Comparison of ENCODE assay signal across 31 cellular contexts in genomic region chr10:127337801-127338200, GRCh38.
DNase-seq lines count a peak whose midpoint lies in the region; ATAC-seq and TF ChIP-seq lines count a peak whose summit lies in the region.
"Had no signal": no experiment of that assay in that cellular context is flagged by ENCODE, and none has a peak within 500 bp of the region (broad histone marks: within the 10 kb centered on the region; RNA-seq: fewer than 3 reads in every experiment).

No MANE protein-coding gene starts in this region.

- H3K27me3 Mint-ChIP-seq in progenitor cell of endocrine pancreas, result no peaks in the 10 kb centered on the region
- no peaks in the 10 kb centered on the region for H3K27me3 Mint-ChIP-seq in activated naive CD8-positive, alpha-beta T cell treated with anti-CD3 and anti-CD28 coated beads, Interleukin-2, amount 50 U/mL, for 24 hours
- H3K27me3 Mint-ChIP-seq: activated CD4-positive, alpha-beta memory T cell treated with anti-CD3 and anti-CD28 coated beads, Interleukin-2, amount 10 ng/mL, durations not matched to agents 7 days and 5 days; central memory CD8-positive, alpha-beta T cell; dendritic cell treated with granulocyte-macrophage colony-stimulating factor and Interleukin-4, amounts not matched to agents 40 ng/mL and 50 ng/mL, for 4 days; naive B cell; stimulated activated naive CD8-positive, alpha-beta T cell treated with anti-CD3 and anti-CD28 coated beads, Interleukin-15, Interleukin-2, amounts not matched to agents 100 ng/mL and 50 ng/mL, for 24 hours had no signal

- ATAC-seq in heart right ventricle (peak in 6 of 8 donors; percentile 15 to 66 (median 48)), upper lobe of right lung (no peak)
- no peak for ATAC-seq in activated naive CD8-positive, alpha-beta T cell treated with anti-CD3 and anti-CD28 coated beads, Interleukin-2, amount 50 U/mL, for 24 hours
- ATAC-seq: A549, gastrocnemius medialis, T-helper 17 cell had no signal

- H3K4me3 Mint-ChIP-seq in progenitor cell of endocrine pancreas (ENCODE audit: low read depth), result no peak overlapping the region
- H3K4me3 Mint-ChIP-seq in activated naive CD8-positive, alpha-beta T cell treated with anti-CD3 and anti-CD28 coated beads, Interleukin-2, amount 50 U/mL, for 24 hours, result no peak overlapping the region
- H3K4me3 Mint-ChIP-seq: activated CD4-positive, alpha-beta memory T cell treated with anti-CD3 and anti-CD28 coated beads, Interleukin-2, amount 10 ng/mL, durations not matched to agents 7 days and 5 days; central memory CD8-positive, alpha-beta T cell; dendritic cell treated with granulocyte-macrophage colony-stimulating factor and Interleukin-4, amounts not matched to agents 40 ng/mL and 50 ng/mL, for 4 days; immature natural killer cell; naive B cell; stimulated activated naive CD8-positive, alpha-beta T cell treated with anti-CD3 and anti-CD28 coated beads, Interleukin-15, Interleukin-2, amounts not matched to agents 100 ng/mL and 50 ng/mL, for 24 hours; T-helper 17 cell had no signal

- no peaks in the 10 kb centered on the region for H3K9me3 ChIP-seq in heart right ventricle
- H3K9me3 ChIP-seq in upper lobe of right lung, result no peaks in the 10 kb centered on the region
- H3K9me3 ChIP-seq: A549, esophagus squamous epithelium, gastrocnemius medialis, thoracic aorta had no signal

- intact Hi-C loops in heart right ventricle (cut with DNase I), result no loop called here
- intact Hi-C loops in cardiac septum (cut with DNase I), result no loop called here
- intact Hi-C loops in upper lobe of right lung (cut with DNase I), result no loop called here

- H3K27me3 ChIP-seq in heart right ventricle, result no peaks in the 10 kb centered on the region
- no peaks in the 10 kb centered on the region for H3K27me3 ChIP-seq in upper lobe of right lung
- H3K27me3 ChIP-seq: esophagus squamous epithelium, gastrocnemius medialis had no signal

- H3K36me3 Mint-ChIP-seq in progenitor cell of endocrine pancreas (ENCODE audit: insufficient read depth), result no peaks in the 10 kb centered on the region
- H3K36me3 Mint-ChIP-seq in activated naive CD8-positive, alpha-beta T cell treated with anti-CD3 and anti-CD28 coated beads, Interleukin-2, amount 50 U/mL, for 24 hours (ENCODE audit: low read depth), result no peaks in the 10 kb centered on the region
- H3K36me3 Mint-ChIP-seq: immature natural killer cell, naive B cell had no signal

- no peaks in the 10 kb centered on the region for H3K4me1 Mint-ChIP-seq in progenitor cell of endocrine pancreas (ENCODE audit: low read depth)
- H3K4me1 Mint-ChIP-seq in activated naive CD8-positive, alpha-beta T cell treated with anti-CD3 and anti-CD28 coated beads, Interleukin-2, amount 50 U/mL, for 24 hours, result no peaks in the 10 kb centered on the region
- H3K4me1 Mint-ChIP-seq: activated CD4-positive, alpha-beta memory T cell treated with anti-CD3 and anti-CD28 coated beads, Interleukin-2, amount 10 ng/mL, durations not matched to agents 7 days and 5 days; central memory CD8-positive, alpha-beta T cell; immature natural killer cell; naive B cell had no signal

- TF ChIP-seq CTCF in heart right ventricle (IDR thresholded peaks at IDR 0.05) (no peak), upper lobe of right lung (IDR thresholded peaks at IDR 0.05) (no peak), progenitor cell of endocrine pancreas (IDR thresholded peaks at IDR 0.05; ENCODE audit: unreplicated experiment) (no peak)

- no peaks in the 10 kb centered on the region for H3K9me3 Mint-ChIP-seq in progenitor cell of endocrine pancreas (ENCODE audit: low read depth)
- H3K9me3 Mint-ChIP-seq in activated naive CD8-positive, alpha-beta T cell treated with anti-CD3 and anti-CD28 coated beads, Interleukin-2, amount 50 U/mL, for 24 hours, result no peaks in the 10 kb centered on the region
- H3K9me3 Mint-ChIP-seq: activated CD4-positive, alpha-beta memory T cell treated with anti-CD3 and anti-CD28 coated beads, Interleukin-2, amount 10 ng/mL, durations not matched to agents 7 days and 5 days; central memory CD8-positive, alpha-beta T cell; dendritic cell treated with granulocyte-macrophage colony-stimulating factor and Interleukin-4, amounts not matched to agents 40 ng/mL and 50 ng/mL, for 4 days; immature natural killer cell; naive B cell; stimulated activated naive CD8-positive, alpha-beta T cell treated with anti-CD3 and anti-CD28 coated beads, Interleukin-15, Interleukin-2, amounts not matched to agents 100 ng/mL and 50 ng/mL, for 24 hours had no signal

- H3K27ac ChIP-seq in heart right ventricle (peak overlapping the region in 1 of 10 donors; percentile 34), upper lobe of right lung (peak overlapping the region; percentile 0)
- H3K27ac ChIP-seq: A549, esophagus squamous epithelium, gastrocnemius medialis, thoracic aorta had no signal

- H3K4me3 ChIP-seq in heart right ventricle, result no peak overlapping the region
- no peak overlapping the region for H3K4me3 ChIP-seq in upper lobe of right lung
- H3K4me3 ChIP-seq: A549, esophagus squamous epithelium, gastrocnemius medialis, skin epidermis, thoracic aorta had no signal

- DNase-seq in heart right ventricle, result no peak
- no peak for DNase-seq in cardiac septum (ENCODE audit: low spot score)
- DNase-seq in dermis blood vessel endothelial cell, result peak; percentile 44
- peak; percentile 46 for DNase-seq in left kidney (ENCODE audit: low read depth, low spot score)
- no peak for DNase-seq in upper lobe of right lung
- no peak for DNase-seq in D341Med (ENCODE audit: low spot score)
- no peak for DNase-seq in progenitor cell of endocrine pancreas (ENCODE audit: low spot score, unreplicated experiment)
- no peak for DNase-seq in activated naive CD8-positive, alpha-beta T cell treated with anti-CD3 and anti-CD28 coated beads, Interleukin-2, amount 50 U/mL, for 24 hours
- DNase-seq: activated CD4-positive, alpha-beta memory T cell treated with anti-CD3 and anti-CD28 coated beads, Interleukin-2, amount 10 ng/mL, durations not matched to agents 7 days and 5 days; activated CD4-positive, alpha-beta T cell treated with anti-CD3 and anti-CD28 coated beads for 1 hour; activated CD8-positive, alpha-beta memory T cell treated with anti-CD3 and anti-CD28 coated beads, Interleukin-2, amount 50 U/mL, for 4 hours; activated naive CD4-positive, alpha-beta T cell; esophagus squamous epithelium; gastrocnemius medialis; H7; immature natural killer cell; KG1; midbrain; naive B cell; NCI-H1092 treated with DMSO at 0.1 percent for 48 hours; NCI-H187 treated with DMSO at 0.1 percent for 48 hours; NCI-H526 treated with DMSO at 0.1 percent for 48 hours; occipital lobe; SHP77; T-helper 17 cell had no signal

- H3K4me1 ChIP-seq in heart right ventricle (peaks cover 0 to 18% (median 11%) of the 10 kb centered on the region in 9 donors), upper lobe of right lung (peaks cover 15% of the 10 kb centered on the region)
- H3K4me1 ChIP-seq: A549, esophagus squamous epithelium, gastrocnemius medialis had no signal

- no peak overlapping the region for H3K27ac Mint-ChIP-seq in progenitor cell of endocrine pancreas
- H3K27ac Mint-ChIP-seq in activated naive CD8-positive, alpha-beta T cell treated with anti-CD3 and anti-CD28 coated beads, Interleukin-2, amount 50 U/mL, for 24 hours, result no peak overlapping the region
- H3K27ac Mint-ChIP-seq: activated CD4-positive, alpha-beta memory T cell treated with anti-CD3 and anti-CD28 coated beads, Interleukin-2, amount 10 ng/mL, durations not matched to agents 7 days and 5 days; dendritic cell treated with granulocyte-macrophage colony-stimulating factor and Interleukin-4, amounts not matched to agents 40 ng/mL and 50 ng/mL, for 4 days; immature natural killer cell; naive B cell; stimulated activated naive CD8-positive, alpha-beta T cell treated with anti-CD3 and anti-CD28 coated beads, Interleukin-15, Interleukin-2, amounts not matched to agents 100 ng/mL and 50 ng/mL, for 24 hours; T-helper 17 cell had no signal

- H3K36me3 ChIP-seq in heart right ventricle, result peaks cover 0 to 14% (median 0%) of the 10 kb centered on the region in 9 donors
- no peaks in the 10 kb centered on the region for H3K36me3 ChIP-seq in upper lobe of right lung
- H3K36me3 ChIP-seq: gastrocnemius medialis, thoracic aorta had no signal

- 69 to 70% methylated on average over 11 of the region's 11 CpGs for WGBS in heart right ventricle, 2 donors

Comparison
In these comparisons a context has a peak if more than half of its experiments do, and no peak if none do; other contexts are left out.
1. ATAC-seq: peak in heart right ventricle (6 of 8); none in upper lobe of right lung (single experiment) and activated naive CD8-positive, alpha-beta T cell treated with anti-CD3 and anti-CD28 coated beads, Interleukin-2, amount 50 U/mL, for 24 hours (single experiment).
2. DNase-seq: peak in dermis blood vessel endothelial cell (single experiment) and left kidney (single experiment); none in heart right ventricle (0 of 2), cardiac septum (single experiment), upper lobe of right lung (single experiment), D341Med (single experiment), progenitor cell of endocrine pancreas (single experiment) and activated naive CD8-positive, alpha-beta T cell treated with anti-CD3 and anti-CD28 coated beads, Interleukin-2, amount 50 U/mL, for 24 hours (single experiment).